18 cellular contexts compared by ENCODE assay signal in the genomic region with DNA sequence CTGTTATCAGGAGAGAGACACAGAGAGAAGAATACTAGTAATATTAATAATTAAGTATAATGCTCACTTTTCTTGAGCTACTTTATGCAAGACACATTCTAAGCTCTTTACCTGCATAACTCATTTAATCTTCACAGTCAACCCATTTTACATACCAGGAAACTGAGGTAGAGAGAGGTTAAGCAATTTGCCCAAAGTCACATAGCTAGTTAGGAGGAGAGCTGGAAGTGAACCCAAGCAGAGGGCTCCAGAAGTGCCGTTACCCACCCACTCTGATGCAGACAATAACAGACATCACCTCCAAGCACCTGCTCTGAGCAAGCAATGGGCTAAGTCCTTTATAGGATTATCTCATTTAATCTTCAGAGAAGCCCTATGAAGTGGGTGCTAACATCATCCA. TPM values are rescaled to one million over a fixed set of nuclear protein-coding genes. Genes with fewer than 3 reads are reported as not detected.
DNase-seq lines count a peak whose midpoint lies in the region; ATAC-seq and TF ChIP-seq lines count a peak whose summit lies in the region.
"Had no signal": no experiment of that assay in that cellular context is flagged by ENCODE, and none has a peak within 500 bp of the region (broad histone marks: within the 10 kb centered on the region; RNA-seq: fewer than 3 reads in every experiment).

No MANE protein-coding gene starts in this region.

- no peaks in the 10 kb centered on the region for H3K9me3 ChIP-seq in Caco-2
- no peaks in the 10 kb centered on the region for H3K9me3 ChIP-seq in esophagus muscularis mucosa
- H3K9me3 ChIP-seq in thoracic aorta = no peaks in the 10 kb centered on the region
- H3K9me3 ChIP-seq: BLaER1 had no signal

- H3K4me3 Mint-ChIP-seq in Caco-2 (ENCODE audit: unreplicated experiment) = no peak overlapping the region

- DNase-seq in Caco-2 = no peak
- DNase-seq in esophagus muscularis mucosa (ENCODE audit: extremely low spot score) = no peak
- DNase-seq in thoracic aorta (ENCODE audit: low spot score) = no peak
- DNase-seq in GDM1 (lab: John Stamatoyannopoulos, UW) = no peak
- DNase-seq: CD8-positive, alpha-beta memory T cell; DMS79; GOT3; KG1; NCI-H1694 treated with DMSO at 0.1 percent for 48 hours; NCI-H226; NCI-H524; PC-3; SIG-M5 had no signal

- peaks cover 28% of the 10 kb centered on the region for H3K4me1 Mint-ChIP-seq in Caco-2 (ENCODE audit: low read depth, unreplicated experiment)

- H3K9me3 Mint-ChIP-seq in Caco-2 (ENCODE audit: unreplicated experiment) = no peaks in the 10 kb centered on the region
- H3K9me3 Mint-ChIP-seq: CD8-positive, alpha-beta memory T cell had no signal

- no peak for TF ChIP-seq EP300 in esophagus muscularis mucosa (IDR thresholded peaks at IDR 0.05)

- peaks cover 57% of the 10 kb centered on the region for H3K36me3 Mint-ChIP-seq in Caco-2 (ENCODE audit: insufficient read depth, unreplicated experiment)

- intact Hi-C loops in Caco-2 (cut with micrococcal nuclease; ENCODE audit: unreplicated experiment) = no loop called here
- intact Hi-C loops in esophagus muscularis mucosa (cut with DNase I) = no loop called here

- H3K4me1 ChIP-seq in Caco-2 (peaks cover 46% of the 10 kb centered on the region), esophagus muscularis mucosa (peaks cover 55 to 98% (median 91%) of the 10 kb centered on the region in 4 donors), thoracic aorta (ENCODE audit: control insufficient read depth in 1 of 2, low read depth in 2 of 2) (peaks cover 82 to 96% of the 10 kb centered on the region in 2 donors)

- no peaks in the 10 kb centered on the region for H3K27me3 Mint-ChIP-seq in Caco-2 (ENCODE audit: insufficient read depth, unreplicated experiment)
- H3K27me3 Mint-ChIP-seq: CD8-positive, alpha-beta memory T cell had no signal

- H3K36me3 ChIP-seq in Caco-2 (ENCODE audit: control insufficient read depth, insufficient read depth, low read length) = 0 out of 2 replicates have a peak, but pooled peaks cover 2% of the 10 kb centered on the region
- H3K36me3 ChIP-seq in esophagus muscularis mucosa = no peaks in the 10 kb centered on the region
- peaks cover 4% of the 10 kb centered on the region for H3K36me3 ChIP-seq in thoracic aorta
- H3K36me3 ChIP-seq: BLaER1 had no signal

- H3K27ac Mint-ChIP-seq in Caco-2 (ENCODE audit: unreplicated experiment) = peak overlapping the region; percentile 77

- no TSS peak for BruUV-seq in Caco-2 (replicated peaks; lab: Mats Ljungman, UMichigan)

- H3K27me3 ChIP-seq in Caco-2 (replicated peaks; ENCODE audit: control insufficient read depth, insufficient read depth, low read length) = no peaks in the 10 kb centered on the region
- no peaks in the 10 kb centered on the region for H3K27me3 ChIP-seq in esophagus muscularis mucosa
- no peaks in the 10 kb centered on the region for H3K27me3 ChIP-seq in thoracic aorta (replicated peaks; ENCODE audit: insufficient read depth)
- H3K27me3 ChIP-seq: BLaER1 had no signal

- WGBS in esophagus muscularis mucosa = 100% methylated on average over 1 of the region's 1 CpG

- H3K27ac ChIP-seq in angular gyrus (ENCODE audit: low read depth, low read length) (peak overlapping the region; percentile 68), esophagus muscularis mucosa (replicated peaks in 1 of 4) (peak overlapping the region; percentile 84 to 89 (median 86)), thoracic aorta (peak overlapping the region; percentile 94 to 95)

- POLR2A ChIA-PET in Caco-2 (lab: Charles Lee) = interaction anchor here (1.4 kb wide), 1 partner anchor 8 kb away, joined by 3 read pairs; no protein-coding TSS in a partner anchor

- H3K4me3 ChIP-seq in Caco-2 (ENCODE audit: low read depth, low read length) (no peak overlapping the region), esophagus muscularis mucosa (no peak overlapping the region), thoracic aorta (no peak overlapping the region)
- H3K4me3 ChIP-seq: BLaER1 had no signal

- TF ChIP-seq CTCF in Caco-2 (IDR thresholded peaks at IDR 0.05; ENCODE audit: insufficient read depth in 1 of 2, low read depth in 1 of 2, low read length in 1 of 2, severe bottlenecking in 1 of 2, unreplicated experiment in 1 of 2) (no peak), esophagus muscularis mucosa (IDR thresholded peaks at IDR 0.05) (no peak), thoracic aorta (IDR thresholded peaks at IDR 0.05) (no peak)

- TF ChIP-seq POLR2A in esophagus muscularis mucosa (IDR thresholded peaks at IDR 0.05; ENCODE audit: low read depth) = no peak

- CTCF ChIA-PET in Caco-2 (lab: Charles Lee) = interaction anchor here (1.6 kb wide), 1 partner anchor 88 kb away, joined by 3 read pairs; no protein-coding TSS in a partner anchor

- no peak for ATAC-seq in thoracic aorta (ENCODE audit: insufficient number of reproducible peaks, low FRiP score, low read depth)
- ATAC-seq in GM19035 (IDR thresholded peaks at IDR 0.05; ENCODE audit: unreplicated experiment) = no peak
- ATAC-seq in GM18861 (IDR thresholded peaks at IDR 0.05; ENCODE audit: unreplicated experiment) = no peak
- ATAC-seq: PC-3, SK-N-SH treated with all-trans-retinoic acid at 6 μM for 48 hours had no signal

RNA-seq across cellular contexts. Expression of gene MICAL2, which starts 24.8 kb away (rescaled TPM):
- total RNA-seq in Caco-2 (2022) (247 and 272 TPM in 2 replicates), esophagus muscularis mucosa (100 to 1,000 TPM; 195 to 499 (median 259) TPM), thoracic aorta (100 to 1,000 TPM; 791 to 989 TPM)
